In genomic region chr12:61536525-61536924, GRCh38 we compare ENCODE assay signal across 13 cellular contexts.
"Had no signal": no experiment of that assay in that cellular context is flagged by ENCODE, and none has a peak within 500 bp of the region (broad histone marks: within the 10 kb centered on the region; RNA-seq: fewer than 3 reads in every experiment).

No MANE protein-coding gene starts in this region.

- H3K27me3 ChIP-seq: cardiac muscle cell, dorsolateral prefrontal cortex, sigmoid colon, stomach had no signal

- H3K27ac Mint-ChIP-seq: activated B cell treated with CpG ODN at 0.5 μM for 24 hours; activated CD4-positive, alpha-beta T cell treated with anti-CD3 and anti-CD28 coated beads, Interleukin-2, amount 10 ng/mL, durations not matched to agents 24 days and 14 days; activated naive CD8-positive, alpha-beta T cell treated with anti-CD3 and anti-CD28 coated beads for 36 hours; endodermal cell had no signal

- H3K4me3 ChIP-seq: cardiac muscle cell, sigmoid colon, stomach had no signal

- H3K27me3 Mint-ChIP-seq: activated B cell treated with CpG ODN at 0.5 μM for 24 hours; activated CD4-positive, alpha-beta T cell treated with anti-CD3 and anti-CD28 coated beads, Interleukin-2, amount 10 ng/mL, durations not matched to agents 24 days and 14 days; activated naive CD8-positive, alpha-beta T cell treated with anti-CD3 and anti-CD28 coated beads for 36 hours had no signal

- H3K36me3 ChIP-seq: cardiac muscle cell, sigmoid colon, stomach had no signal

- H3K4me3 Mint-ChIP-seq: activated B cell treated with CpG ODN at 0.5 μM for 24 hours; activated CD4-positive, alpha-beta T cell treated with anti-CD3 and anti-CD28 coated beads, Interleukin-2, amount 10 ng/mL, durations not matched to agents 24 days and 14 days; activated naive CD8-positive, alpha-beta T cell treated with anti-CD3 and anti-CD28 coated beads for 36 hours; endodermal cell had no signal

- DNase-seq: activated B cell treated with CpG ODN at 0.5 μM for 24 hours; activated CD4-positive, alpha-beta T cell treated with anti-CD3 and anti-CD28 coated beads, Interleukin-2, amount 10 ng/mL, durations not matched to agents 24 days and 14 days; activated CD8-positive, alpha-beta memory T cell treated with anti-CD3 and anti-CD28 coated beads, Interleukin-2, amount 50 U/mL, for 48 hours; activated gamma-delta T cell treated with Interleukin-2 at 50 U/mL for 16 hours; activated naive CD8-positive, alpha-beta T cell treated with anti-CD3 and anti-CD28 coated beads for 36 hours; endodermal cell; kidney glomerular epithelial cell; sigmoid colon; stimulated activated CD4-positive, alpha-beta T cell treated with anti-CD3 and anti-CD28 coated beads, Interleukin-1b, Interleukin-23, amount 100 ng/mL, for 48 hours; stomach; T-helper 2 cell had no signal

- H3K36me3 Mint-ChIP-seq: activated naive CD8-positive, alpha-beta T cell treated with anti-CD3 and anti-CD28 coated beads for 36 hours had no signal

- H3K9me3 Mint-ChIP-seq: activated CD4-positive, alpha-beta T cell treated with anti-CD3 and anti-CD28 coated beads, Interleukin-2, amount 10 ng/mL, durations not matched to agents 24 days and 14 days; activated naive CD8-positive, alpha-beta T cell treated with anti-CD3 and anti-CD28 coated beads for 36 hours had no signal

- H3K4me1 Mint-ChIP-seq: activated B cell treated with CpG ODN at 0.5 μM for 24 hours; activated CD4-positive, alpha-beta T cell treated with anti-CD3 and anti-CD28 coated beads, Interleukin-2, amount 10 ng/mL, durations not matched to agents 24 days and 14 days; activated naive CD8-positive, alpha-beta T cell treated with anti-CD3 and anti-CD28 coated beads for 36 hours; endodermal cell had no signal
